Comparison of ENCODE assay signal across 9 cellular contexts in genomic region chr10:48614481-48615383, GRCh38. TPM values are rescaled to one million over a fixed set of nuclear protein-coding genes. Genes with fewer than 3 reads are reported as not detected.
DNase-seq lines count a peak whose midpoint lies in the region; ATAC-seq and TF ChIP-seq lines count a peak whose summit lies in the region.
"Had no signal": no experiment of that assay in that cellular context is flagged by ENCODE, and none has a peak within 500 bp of the region (broad histone marks: within the 10 kb centered on the region; RNA-seq: fewer than 3 reads in every experiment).

No MANE protein-coding gene starts in this region.

- H3K4me1 Mint-ChIP-seq in mesothelial cell of epicardium, result no peaks in the 10 kb centered on the region
- no peaks in the 10 kb centered on the region for H3K4me1 Mint-ChIP-seq in activated T-helper 1 cell treated with anti-CD3 and anti-CD28 coated beads, Interleukin-12 subunit alpha, Interleukin-12 subunit beta, Interleukin-2, Interleukin-4 antibody, amounts not matched to agents 30 ng/mL and 10 ng/mL and 1 ng/mL, durations not matched to agents 14 hours and 24 hours and 36 hours (ENCODE audit: low read depth)
- H3K4me1 Mint-ChIP-seq in T-helper 17 cell, result peaks cover 2% of the 10 kb centered on the region

- H3K9ac ChIP-seq in HCT116 (ENCODE audit: low read length), result no peak overlapping the region

- RAD21 ChIA-PET in HCT116 (lab: Charles Lee; ENCODE audit: low non-redundant PET in 1 of 2, low total read pairs in 2 of 2, uncharacterized antibody in 2 of 2, unreplicated experiment in 2 of 2), result interaction anchor here in 1 of 2 experiments (1.2 kb wide), 1 partner anchor 41 kb away, joined by 3 read pairs; no protein-coding TSS in a partner anchor

- DNase-seq in GM13977 (ENCODE audit: low spot score), result no peak
- no peak for DNase-seq in HCT116 (ENCODE audit: low read depth, low spot score)
- no peak for DNase-seq in RWPE1 (ENCODE audit: low spot score)
- no peak for DNase-seq in mesothelial cell of epicardium (ENCODE audit: low spot score in 2 of 2, unreplicated experiment in 2 of 2)
- no peak for DNase-seq in activated T-helper 1 cell treated with anti-CD3 and anti-CD28 coated beads, Interleukin-12 subunit alpha, Interleukin-12 subunit beta, Interleukin-2, Interleukin-4 antibody, amounts not matched to agents 30 ng/mL and 10 ng/mL and 1 ng/mL, durations not matched to agents 14 hours and 24 hours and 36 hours (ENCODE audit: low spot score)
- DNase-seq in DMS114 treated with DMSO at 0.1 percent for 48 hours (lab: John Stamatoyannopoulos, UW; ENCODE audit: unreplicated experiment), result no peak
- no peak for DNase-seq in T-helper 17 cell
- no peak for DNase-seq in stimulated activated CD4-positive, alpha-beta T cell treated with anti-CD3 and anti-CD28 coated beads, Interleukin-15, amount 100 ng/mL, for 24 hours
- DNase-seq: activated CD4-positive, alpha-beta memory T cell treated with anti-CD3 and anti-CD28 coated beads for 36 hours had no signal

- H3K27ac Mint-ChIP-seq in mesothelial cell of epicardium (no peak overlapping the region), T-helper 17 cell (no peak overlapping the region)
- H3K27ac Mint-ChIP-seq in activated T-helper 1 cell treated with anti-CD3 and anti-CD28 coated beads, Interleukin-12 subunit alpha, Interleukin-12 subunit beta, Interleukin-2, Interleukin-4 antibody, amounts not matched to agents 30 ng/mL and 10 ng/mL and 1 ng/mL, durations not matched to agents 14 hours and 24 hours and 36 hours, result no peak overlapping the region
- H3K27ac Mint-ChIP-seq: activated CD4-positive, alpha-beta memory T cell treated with anti-CD3 and anti-CD28 coated beads for 36 hours had no signal

- no peaks in the 10 kb centered on the region for H3K27me3 ChIP-seq in HCT116 (ENCODE audit: insufficient read depth, low read length)

- no peak overlapping the region for H3K4me3 Mint-ChIP-seq in mesothelial cell of epicardium
- no peak overlapping the region for H3K4me3 Mint-ChIP-seq in activated T-helper 1 cell treated with anti-CD3 and anti-CD28 coated beads, Interleukin-12 subunit alpha, Interleukin-12 subunit beta, Interleukin-2, Interleukin-4 antibody, amounts not matched to agents 30 ng/mL and 10 ng/mL and 1 ng/mL, durations not matched to agents 14 hours and 24 hours and 36 hours
- H3K4me3 Mint-ChIP-seq in T-helper 17 cell, result no peak overlapping the region
- H3K4me3 Mint-ChIP-seq: activated CD4-positive, alpha-beta memory T cell treated with anti-CD3 and anti-CD28 coated beads for 36 hours had no signal

- H3K9me3 Mint-ChIP-seq in mesothelial cell of epicardium, result peaks cover 17% of the 10 kb centered on the region
- no peaks in the 10 kb centered on the region for H3K9me3 Mint-ChIP-seq in activated T-helper 1 cell treated with anti-CD3 and anti-CD28 coated beads, Interleukin-12 subunit alpha, Interleukin-12 subunit beta, Interleukin-2, Interleukin-4 antibody, amounts not matched to agents 30 ng/mL and 10 ng/mL and 1 ng/mL, durations not matched to agents 14 hours and 24 hours and 36 hours

- no peaks in the 10 kb centered on the region for H3K36me3 ChIP-seq in HCT116 (ENCODE audit: control insufficient read depth in 1 of 2, insufficient read depth in 2 of 2, low read length in 2 of 2)

- peak overlapping the region; percentile 48; the same call in 1 of the 2 replicates for H3K4me2 ChIP-seq in HCT116 (ENCODE audit: low read length)

- ATAC-seq in HCT116, result peak; percentile 64
- ATAC-seq in T-helper 17 cell, result no peak

- peaks cover 54% of the 10 kb centered on the region for H3K27me3 Mint-ChIP-seq in mesothelial cell of epicardium (ENCODE audit: low read depth)
- peaks cover 31% of the 10 kb centered on the region for H3K27me3 Mint-ChIP-seq in activated T-helper 1 cell treated with anti-CD3 and anti-CD28 coated beads, Interleukin-12 subunit alpha, Interleukin-12 subunit beta, Interleukin-2, Interleukin-4 antibody, amounts not matched to agents 30 ng/mL and 10 ng/mL and 1 ng/mL, durations not matched to agents 14 hours and 24 hours and 36 hours (ENCODE audit: insufficient read depth)
- H3K27me3 Mint-ChIP-seq in T-helper 17 cell, result peaks cover 32% of the 10 kb centered on the region

- H3K27ac ChIP-seq in HCT116 (ENCODE audit: low read depth, low read length), result no peak overlapping the region
- H3K27ac ChIP-seq in RWPE1, result no peak overlapping the region

- TF ChIP-seq CTCF in GM13977 (IDR thresholded peaks at IDR 0.05; ENCODE audit: extremely low read depth, insufficient read depth, missing control alignments), result peak; percentile 43
- peak; percentile 8 to 57 (median 47); a peak in 4 of 6 replicates for TF ChIP-seq CTCF in HCT116 (IDR thresholded peaks at IDR 0.05 in 2 of 3, conservative IDR thresholded peaks at IDR 0.05 in 1 of 3; ENCODE audit: borderline replicate concordance in 1 of 3, insufficient read depth in 1 of 3, low read depth in 2 of 3, low read length in 2 of 3)
- TF ChIP-seq CTCF in RWPE1 (conservative IDR thresholded peaks at IDR 0.05; ENCODE audit: low read depth), result peak; percentile 29
- TF ChIP-seq CTCF in mesothelial cell of epicardium (IDR thresholded peaks at IDR 0.05; ENCODE audit: unreplicated experiment), result peak; percentile 58

- H3K79me2 ChIP-seq in HCT116 (ENCODE audit: insufficient read depth, low read length), result no peaks in the 10 kb centered on the region

- H3K9me2 ChIP-seq in HCT116 (ENCODE audit: insufficient read depth), result no peaks in the 10 kb centered on the region

- no TSS peak for BruUV-seq in HCT116 (replicated peaks; lab: Mats Ljungman, UMichigan)

- no peaks in the 10 kb centered on the region for H4K20me1 ChIP-seq in HCT116 (ENCODE audit: insufficient read depth)

- in situ Hi-C loops in GM13977 (cut with MboI; ENCODE audit: low pct_unique_long_range_greater_than_20kb, low sequenced_read_pairs, unreplicated experiment), result no loop called here

- intact Hi-C loops in HCT116 (cut with micrococcal nuclease), result no loop called here
- intact Hi-C loops in activated T-helper 1 cell treated with anti-CD3 and anti-CD28 coated beads, Interleukin-12 subunit alpha, Interleukin-12 subunit beta, Interleukin-2, Interleukin-4 antibody, amounts not matched to agents 30 ng/mL and 10 ng/mL and 1 ng/mL, durations not matched to agents 14 hours and 24 hours and 36 hours (cut with micrococcal nuclease), result no loop called here

- no peak for TF ChIP-seq RAD21 in HCT116 (IDR thresholded peaks at IDR 0.05; ENCODE audit: low read depth)

- no peak overlapping the region for H2AFZ ChIP-seq in HCT116 (ENCODE audit: low read depth, low read length, poor library complexity, severe bottlenecking)

- H3K9me3 ChIP-seq in HCT116 (ENCODE audit: control insufficient read depth in 1 of 2, insufficient read depth in 1 of 2, low read depth in 1 of 2, low read length in 2 of 2) (no peaks in the 10 kb centered on the region; a peak in 1 of 4 replicates), T-helper 17 cell (ENCODE audit: control insufficient read depth, low read length, poor library complexity, severe bottlenecking) (no peaks in the 10 kb centered on the region)

- no peak overlapping the region for H3K4me3 ChIP-seq in HCT116 (replicated peaks in 1 of 2; ENCODE audit: low read depth in 1 of 2, low read length in 2 of 2)

- no peaks in the 10 kb centered on the region for H3K4me1 ChIP-seq in HCT116 (ENCODE audit: control insufficient read depth in 1 of 2, insufficient read depth in 2 of 2, low read length in 2 of 2)

- TF ChIP-seq POLR2A in HCT116 (IDR thresholded peaks at IDR 0.05; ENCODE audit: borderline replicate concordance, extremely low read depth, insufficient read depth, insufficient read length), result no peak

- H3K36me3 Mint-ChIP-seq in mesothelial cell of epicardium (no peaks in the 10 kb centered on the region), T-helper 17 cell (ENCODE audit: low read depth) (peaks cover 2% of the 10 kb centered on the region)
- H3K36me3 Mint-ChIP-seq in activated T-helper 1 cell treated with anti-CD3 and anti-CD28 coated beads, Interleukin-12 subunit alpha, Interleukin-12 subunit beta, Interleukin-2, Interleukin-4 antibody, amounts not matched to agents 30 ng/mL and 10 ng/mL and 1 ng/mL, durations not matched to agents 14 hours and 24 hours and 36 hours (ENCODE audit: low read depth), result no peaks in the 10 kb centered on the region

- POLR2A ChIA-PET in HCT116 (lab: Charles Lee) (no interaction called here), RWPE1 (lab: Yijun Ruan, JAX; ENCODE audit: low non-redundant PET) (no interaction called here)

- CTCF ChIA-PET in HCT116 (lab: Charles Lee), result interaction anchor here (0.6 to 2.3 kb wide), 8 partner anchors 10 to 119 kb away, joined by 3 to 16 read pairs (median 3); partner anchors contain the start of gene ARHGAP22
- CTCF ChIA-PET in RWPE1 (lab: Yijun Ruan, JAX), result interaction anchor here (0.5 to 1.8 kb wide), 5 partner anchors 29 to 667 kb away, joined by 3 to 6 read pairs (median 4); no protein-coding TSS in a partner anchor

TF ChIP-seq in HCT116, 20 proteins besides CTCF, POLR2A, EP300 and RAD21:
- no peak for TF ChIP-seq EGR1 (IDR thresholded peaks at IDR 0.05; ENCODE audit: low read depth)
- no peak for TF ChIP-seq ELF1 (IDR thresholded peaks at IDR 0.05; ENCODE audit: borderline replicate concordance, low read depth)
- TF ChIP-seq SP1 (IDR thresholded peaks at IDR 0.05; ENCODE audit: low read depth), result no peak
- no peak for TF ChIP-seq ZFX (IDR thresholded peaks at IDR 0.05)
- no peak for TF ChIP-seq EZH2 (IDR thresholded peaks at IDR 0.05)
- no peak for TF ChIP-seq JUND (IDR thresholded peaks at IDR 0.05)
- TF ChIP-seq MAX (IDR thresholded peaks at IDR 0.05), result no peak
- no peak for TF ChIP-seq CEBPB (IDR thresholded peaks at IDR 0.05; ENCODE audit: low read depth)
TF ChIP-seq in HCT116: peak in this region for 0.

RNA-seq across cellular contexts. Expression of gene ARHGAP22, which starts 9.9 kb away (rescaled TPM):
- total RNA-seq in HCT116 (2021; ENCODE audit: unreplicated experiment), result 9.9 TPM
- 4.7 and 6.3 TPM in 2 replicates for polyA plus RNA-seq in HCT116 (2012)
- total RNA-seq in mesothelial cell of epicardium, result 2.9 to 5.1 TPM (median 4.1 TPM) in 3 replicates
- total RNA-seq in activated T-helper 1 cell treated with anti-CD3 and anti-CD28 coated beads, Interleukin-12 subunit alpha, Interleukin-12 subunit beta, Interleukin-2, Interleukin-4 antibody, amounts not matched to agents 30 ng/mL and 10 ng/mL and 1 ng/mL, durations not matched to agents 14 hours and 24 hours and 36 hours, result 0.66 and 1.2 TPM in 2 replicates
- 1 to 10 TPM in 1 of 2 donors, under 1 TPM in 1; 0.39 to 1.4 TPM for total RNA-seq in T-helper 17 cell
- total RNA-seq: activated CD4-positive, alpha-beta memory T cell treated with anti-CD3 and anti-CD28 coated beads for 36 hours had no signal
